Comparison of ENCODE assay signal across 1 cellular context in the genomic region with DNA sequence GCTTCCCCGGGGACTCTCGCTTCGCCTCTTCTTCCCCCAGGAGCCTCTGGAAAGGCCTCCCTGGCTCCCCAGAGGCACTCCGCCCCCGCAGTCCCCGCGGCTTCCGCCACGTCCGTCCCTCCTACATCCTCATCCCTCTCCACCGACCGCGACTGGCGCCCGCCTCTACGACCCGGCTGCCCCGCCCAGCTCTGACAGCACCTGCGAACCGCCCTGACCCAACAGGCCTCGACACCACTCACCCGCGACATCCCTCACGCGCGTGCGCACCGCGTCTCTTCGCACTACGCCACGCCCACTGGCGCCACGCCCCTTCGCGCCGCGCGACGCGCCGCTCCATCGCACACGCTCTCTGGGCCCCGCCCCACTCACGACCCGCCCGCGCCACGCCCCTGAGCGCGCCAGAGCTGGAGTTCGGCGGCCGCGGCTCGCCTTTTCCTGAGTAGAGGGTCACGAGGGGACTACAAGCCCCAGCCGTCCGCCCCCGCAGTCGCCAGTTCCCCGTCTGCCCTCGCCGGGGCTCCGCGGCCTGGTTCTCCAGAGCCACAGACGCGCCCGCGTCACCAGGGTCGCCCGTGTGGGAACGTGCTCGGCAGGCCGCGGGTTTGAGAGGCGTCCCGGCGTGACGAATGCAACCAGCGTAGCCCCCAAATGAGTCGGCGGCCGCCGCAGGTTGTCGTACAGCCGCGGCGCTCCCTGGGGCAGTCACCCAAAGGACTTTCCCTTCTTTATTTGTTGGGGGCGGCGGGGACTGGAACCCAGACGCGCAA.
TF ChIP-seq lines count a peak whose summit lies in the region.

No MANE protein-coding gene starts in this region.

TF ChIP-seq in HepG2, 621 proteins besides CTCF, POLR2A, EP300 and RAD21 (continued from another document and continues in another):
- TF ChIP-seq, protein P1, sequence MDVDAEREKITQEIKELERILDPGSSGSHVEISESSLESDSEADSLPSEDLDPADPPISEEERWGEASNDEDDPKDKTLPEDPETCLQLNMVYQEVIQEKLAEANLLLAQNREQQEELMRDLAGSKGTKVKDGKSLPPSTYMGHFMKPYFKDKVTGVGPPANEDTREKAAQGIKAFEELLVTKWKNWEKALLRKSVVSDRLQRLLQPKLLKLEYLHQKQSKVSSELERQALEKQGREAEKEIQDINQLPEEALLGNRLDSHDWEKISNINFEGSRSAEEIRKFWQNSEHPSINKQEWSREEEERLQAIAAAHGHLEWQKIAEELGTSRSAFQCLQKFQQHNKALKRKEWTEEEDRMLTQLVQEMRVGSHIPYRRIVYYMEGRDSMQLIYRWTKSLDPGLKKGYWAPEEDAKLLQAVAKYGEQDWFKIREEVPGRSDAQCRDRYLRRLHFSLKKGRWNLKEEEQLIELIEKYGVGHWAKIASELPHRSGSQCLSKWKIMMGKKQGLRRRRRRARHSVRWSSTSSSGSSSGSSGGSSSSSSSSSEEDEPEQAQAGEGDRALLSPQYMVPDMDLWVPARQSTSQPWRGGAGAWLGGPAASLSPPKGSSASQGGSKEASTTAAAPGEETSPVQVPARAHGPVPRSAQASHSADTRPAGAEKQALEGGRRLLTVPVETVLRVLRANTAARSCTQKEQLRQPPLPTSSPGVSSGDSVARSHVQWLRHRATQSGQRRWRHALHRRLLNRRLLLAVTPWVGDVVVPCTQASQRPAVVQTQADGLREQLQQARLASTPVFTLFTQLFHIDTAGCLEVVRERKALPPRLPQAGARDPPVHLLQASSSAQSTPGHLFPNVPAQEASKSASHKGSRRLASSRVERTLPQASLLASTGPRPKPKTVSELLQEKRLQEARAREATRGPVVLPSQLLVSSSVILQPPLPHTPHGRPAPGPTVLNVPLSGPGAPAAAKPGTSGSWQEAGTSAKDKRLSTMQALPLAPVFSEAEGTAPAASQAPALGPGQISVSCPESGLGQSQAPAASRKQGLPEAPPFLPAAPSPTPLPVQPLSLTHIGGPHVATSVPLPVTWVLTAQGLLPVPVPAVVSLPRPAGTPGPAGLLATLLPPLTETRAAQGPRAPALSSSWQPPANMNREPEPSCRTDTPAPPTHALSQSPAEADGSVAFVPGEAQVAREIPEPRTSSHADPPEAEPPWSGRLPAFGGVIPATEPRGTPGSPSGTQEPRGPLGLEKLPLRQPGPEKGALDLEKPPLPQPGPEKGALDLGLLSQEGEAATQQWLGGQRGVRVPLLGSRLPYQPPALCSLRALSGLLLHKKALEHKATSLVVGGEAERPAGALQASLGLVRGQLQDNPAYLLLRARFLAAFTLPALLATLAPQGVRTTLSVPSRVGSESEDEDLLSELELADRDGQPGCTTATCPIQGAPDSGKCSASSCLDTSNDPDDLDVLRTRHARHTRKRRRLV (CRISPR knock-in tag; IDR thresholded peaks at IDR 0.05): peak; percentile 94
- TF ChIP-seq ZNF510 (CRISPR knock-in tag; IDR thresholded peaks at IDR 0.05; ENCODE audit: low read depth) (peak; percentile 62; the same call in 1 of the 2 replicates), KAT7 (CRISPR knock-in tag; IDR thresholded peaks at IDR 0.05; ENCODE audit: borderline replicate concordance) (peak; percentile 97; the same call in 1 of the 2 replicates), SAP130 (CRISPR knock-in tag; IDR thresholded peaks at IDR 0.05; ENCODE audit: low read depth) (peak; percentile 87; the same call in 1 of the 2 replicates), ZNF615 (CRISPR knock-in tag; IDR thresholded peaks at IDR 0.05; ENCODE audit: borderline replicate concordance) (no peak), FOXJ3 (CRISPR knock-in tag; IDR thresholded peaks at IDR 0.05; ENCODE audit: borderline replicate concordance) (peak; percentile 64), DR1 (CRISPR knock-in tag; IDR thresholded peaks at IDR 0.05) (peak; percentile 93), ZBTB42 (CRISPR knock-in tag; IDR thresholded peaks at IDR 0.05) (peak; percentile 96), ZNF335 (CRISPR knock-in tag; IDR thresholded peaks at IDR 0.05) (0 out of 2 replicates have a peak, but pooled peaks have one; percentile 67), ZNF282 (IDR thresholded peaks at IDR 0.05; ENCODE audit: partially characterized antibody) (no peak), KDM2A (CRISPR knock-in tag; IDR thresholded peaks at IDR 0.05; ENCODE audit: borderline replicate concordance, low read depth) (peak; percentile 90), GFI1 (CRISPR knock-in tag; IDR thresholded peaks at IDR 0.05; ENCODE audit: borderline replicate concordance) (peak; percentile 45; the same call in 1 of the 2 replicates), ZNF468 (CRISPR knock-in tag; IDR thresholded peaks at IDR 0.05) (peak; percentile 62), HMGA1 (CRISPR knock-in tag; conservative IDR thresholded peaks at IDR 0.05) (no peak), ZNF788 (CRISPR knock-in tag; IDR thresholded peaks at IDR 0.05; ENCODE audit: borderline replicate concordance) (peak; percentile 91; the same call in 1 of the 2 replicates), HNRNPH1 (optimal IDR thresholded peaks at IDR 0.05; ENCODE audit: low read depth, low read length) (no peak), KDM5A (IDR thresholded peaks at IDR 0.05; ENCODE audit: borderline replicate concordance, low read length) (no peak), MLLT10 (CRISPR knock-in tag; IDR thresholded peaks at IDR 0.05) (no peak), ZSCAN30 (CRISPR knock-in tag; IDR thresholded peaks at IDR 0.05) (no peak), ZNF768 (CRISPR knock-in tag; IDR thresholded peaks at IDR 0.05) (peak; percentile 56; the same call in 1 of the 2 replicates), FOXK1 (CRISPR knock-in tag; IDR thresholded peaks at IDR 0.05; ENCODE audit: borderline replicate concordance, low read depth) (peak; percentile 36; the same call in 1 of the 2 replicates), ZNF577 (CRISPR knock-in tag; IDR thresholded peaks at IDR 0.05; ENCODE audit: borderline replicate concordance, low read depth) (no peak), ZNF75D (CRISPR knock-in tag; IDR thresholded peaks at IDR 0.05; ENCODE audit: borderline replicate concordance) (no peak)
- TF ChIP-seq, protein P2, sequence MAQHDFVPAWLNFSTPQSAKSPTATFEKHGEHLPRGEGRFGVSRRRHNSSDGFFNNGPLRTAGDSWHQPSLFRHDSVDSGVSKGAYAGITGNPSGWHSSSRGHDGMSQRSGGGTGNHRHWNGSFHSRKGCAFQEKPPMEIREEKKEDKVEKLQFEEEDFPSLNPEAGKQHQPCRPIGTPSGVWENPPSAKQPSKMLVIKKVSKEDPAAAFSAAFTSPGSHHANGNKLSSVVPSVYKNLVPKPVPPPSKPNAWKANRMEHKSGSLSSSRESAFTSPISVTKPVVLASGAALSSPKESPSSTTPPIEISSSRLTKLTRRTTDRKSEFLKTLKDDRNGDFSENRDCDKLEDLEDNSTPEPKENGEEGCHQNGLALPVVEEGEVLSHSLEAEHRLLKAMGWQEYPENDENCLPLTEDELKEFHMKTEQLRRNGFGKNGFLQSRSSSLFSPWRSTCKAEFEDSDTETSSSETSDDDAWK (CRISPR knock-in tag; IDR thresholded peaks at IDR 0.05): no peak
- TF ChIP-seq, protein P3, sequence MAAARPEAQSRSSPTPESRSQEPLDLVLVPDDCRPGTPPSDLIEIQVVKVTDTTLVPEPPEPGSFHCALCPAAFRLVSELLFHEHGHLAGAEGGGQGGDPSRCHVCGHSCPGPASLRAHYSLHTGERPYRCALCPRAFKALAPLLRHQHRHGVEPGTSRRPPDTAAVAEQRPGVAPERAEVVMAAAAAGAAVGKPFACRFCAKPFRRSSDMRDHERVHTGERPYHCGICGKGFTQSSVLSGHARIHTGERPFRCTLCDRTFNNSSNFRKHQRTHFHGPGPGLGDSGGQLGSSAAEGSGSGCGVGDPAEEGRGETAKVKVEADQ (CRISPR knock-in tag; IDR thresholded peaks at IDR 0.05; ENCODE audit: borderline replicate concordance): peak; percentile 87
- TF ChIP-seq, protein P4, sequence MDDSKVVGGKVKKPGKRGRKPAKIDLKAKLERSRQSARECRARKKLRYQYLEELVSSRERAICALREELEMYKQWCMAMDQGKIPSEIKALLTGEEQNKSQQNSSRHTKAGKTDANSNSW (CRISPR knock-in tag; IDR thresholded peaks at IDR 0.05; ENCODE audit: borderline replicate concordance): peak; percentile 95
- TF ChIP-seq, protein P5, sequence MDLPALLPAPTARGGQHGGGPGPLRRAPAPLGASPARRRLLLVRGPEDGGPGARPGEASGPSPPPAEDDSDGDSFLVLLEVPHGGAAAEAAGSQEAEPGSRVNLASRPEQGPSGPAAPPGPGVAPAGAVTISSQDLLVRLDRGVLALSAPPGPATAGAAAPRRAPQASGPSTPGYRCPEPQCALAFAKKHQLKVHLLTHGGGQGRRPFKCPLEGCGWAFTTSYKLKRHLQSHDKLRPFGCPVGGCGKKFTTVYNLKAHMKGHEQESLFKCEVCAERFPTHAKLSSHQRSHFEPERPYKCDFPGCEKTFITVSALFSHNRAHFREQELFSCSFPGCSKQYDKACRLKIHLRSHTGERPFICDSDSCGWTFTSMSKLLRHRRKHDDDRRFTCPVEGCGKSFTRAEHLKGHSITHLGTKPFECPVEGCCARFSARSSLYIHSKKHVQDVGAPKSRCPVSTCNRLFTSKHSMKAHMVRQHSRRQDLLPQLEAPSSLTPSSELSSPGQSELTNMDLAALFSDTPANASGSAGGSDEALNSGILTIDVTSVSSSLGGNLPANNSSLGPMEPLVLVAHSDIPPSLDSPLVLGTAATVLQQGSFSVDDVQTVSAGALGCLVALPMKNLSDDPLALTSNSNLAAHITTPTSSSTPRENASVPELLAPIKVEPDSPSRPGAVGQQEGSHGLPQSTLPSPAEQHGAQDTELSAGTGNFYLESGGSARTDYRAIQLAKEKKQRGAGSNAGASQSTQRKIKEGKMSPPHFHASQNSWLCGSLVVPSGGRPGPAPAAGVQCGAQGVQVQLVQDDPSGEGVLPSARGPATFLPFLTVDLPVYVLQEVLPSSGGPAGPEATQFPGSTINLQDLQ (CRISPR knock-in tag; IDR thresholded peaks at IDR 0.05): peak; percentile 86; the same call in 1 of the 2 replicates
- TF ChIP-seq, protein P6, sequence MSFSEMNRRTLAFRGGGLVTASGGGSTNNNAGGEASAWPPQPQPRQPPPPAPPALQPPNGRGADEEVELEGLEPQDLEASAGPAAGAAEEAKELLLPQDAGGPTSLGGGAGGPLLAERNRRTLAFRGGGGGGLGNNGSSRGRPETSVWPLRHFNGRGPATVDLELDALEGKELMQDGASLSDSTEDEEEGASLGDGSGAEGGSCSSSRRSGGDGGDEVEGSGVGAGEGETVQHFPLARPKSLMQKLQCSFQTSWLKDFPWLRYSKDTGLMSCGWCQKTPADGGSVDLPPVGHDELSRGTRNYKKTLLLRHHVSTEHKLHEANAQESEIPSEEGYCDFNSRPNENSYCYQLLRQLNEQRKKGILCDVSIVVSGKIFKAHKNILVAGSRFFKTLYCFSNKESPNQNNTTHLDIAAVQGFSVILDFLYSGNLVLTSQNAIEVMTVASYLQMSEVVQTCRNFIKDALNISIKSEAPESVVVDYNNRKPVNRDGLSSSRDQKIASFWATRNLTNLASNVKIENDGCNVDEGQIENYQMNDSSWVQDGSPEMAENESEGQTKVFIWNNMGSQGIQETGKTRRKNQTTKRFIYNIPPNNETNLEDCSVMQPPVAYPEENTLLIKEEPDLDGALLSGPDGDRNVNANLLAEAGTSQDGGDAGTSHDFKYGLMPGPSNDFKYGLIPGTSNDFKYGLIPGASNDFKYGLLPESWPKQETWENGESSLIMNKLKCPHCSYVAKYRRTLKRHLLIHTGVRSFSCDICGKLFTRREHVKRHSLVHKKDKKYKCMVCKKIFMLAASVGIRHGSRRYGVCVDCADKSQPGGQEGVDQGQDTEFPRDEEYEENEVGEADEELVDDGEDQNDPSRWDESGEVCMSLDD (CRISPR knock-in tag; IDR thresholded peaks at IDR 0.05; ENCODE audit: borderline replicate concordance): peak; percentile 85
- TF ChIP-seq, protein P7, sequence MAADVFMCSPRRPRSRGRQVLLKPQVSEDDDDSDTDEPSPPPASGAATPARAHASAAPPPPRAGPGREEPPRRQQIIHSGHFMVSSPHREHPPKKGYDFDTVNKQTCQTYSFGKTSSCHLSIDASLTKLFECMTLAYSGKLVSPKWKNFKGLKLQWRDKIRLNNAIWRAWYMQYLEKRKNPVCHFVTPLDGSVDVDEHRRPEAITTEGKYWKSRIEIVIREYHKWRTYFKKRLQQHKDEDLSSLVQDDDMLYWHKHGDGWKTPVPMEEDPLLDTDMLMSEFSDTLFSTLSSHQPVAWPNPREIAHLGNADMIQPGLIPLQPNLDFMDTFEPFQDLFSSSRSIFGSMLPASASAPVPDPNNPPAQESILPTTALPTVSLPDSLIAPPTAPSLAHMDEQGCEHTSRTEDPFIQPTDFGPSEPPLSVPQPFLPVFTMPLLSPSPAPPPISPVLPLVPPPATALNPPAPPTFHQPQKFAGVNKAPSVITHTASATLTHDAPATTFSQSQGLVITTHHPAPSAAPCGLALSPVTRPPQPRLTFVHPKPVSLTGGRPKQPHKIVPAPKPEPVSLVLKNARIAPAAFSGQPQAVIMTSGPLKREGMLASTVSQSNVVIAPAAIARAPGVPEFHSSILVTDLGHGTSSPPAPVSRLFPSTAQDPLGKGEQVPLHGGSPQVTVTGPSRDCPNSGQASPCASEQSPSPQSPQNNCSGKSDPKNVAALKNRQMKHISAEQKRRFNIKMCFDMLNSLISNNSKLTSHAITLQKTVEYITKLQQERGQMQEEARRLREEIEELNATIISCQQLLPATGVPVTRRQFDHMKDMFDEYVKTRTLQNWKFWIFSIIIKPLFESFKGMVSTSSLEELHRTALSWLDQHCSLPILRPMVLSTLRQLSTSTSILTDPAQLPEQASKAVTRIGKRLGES (CRISPR knock-in tag; IDR thresholded peaks at IDR 0.05; ENCODE audit: borderline replicate concordance): no peak
- TF ChIP-seq, protein P8, sequence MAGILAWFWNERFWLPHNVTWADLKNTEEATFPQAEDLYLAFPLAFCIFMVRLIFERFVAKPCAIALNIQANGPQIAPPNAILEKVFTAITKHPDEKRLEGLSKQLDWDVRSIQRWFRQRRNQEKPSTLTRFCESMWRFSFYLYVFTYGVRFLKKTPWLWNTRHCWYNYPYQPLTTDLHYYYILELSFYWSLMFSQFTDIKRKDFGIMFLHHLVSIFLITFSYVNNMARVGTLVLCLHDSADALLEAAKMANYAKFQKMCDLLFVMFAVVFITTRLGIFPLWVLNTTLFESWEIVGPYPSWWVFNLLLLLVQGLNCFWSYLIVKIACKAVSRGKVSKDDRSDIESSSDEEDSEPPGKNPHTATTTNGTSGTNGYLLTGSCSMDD (CRISPR knock-in tag; IDR thresholded peaks at IDR 0.05): 0 out of 2 replicates have a peak, but pooled peaks have one; percentile 63
- TF ChIP-seq, protein P9, sequence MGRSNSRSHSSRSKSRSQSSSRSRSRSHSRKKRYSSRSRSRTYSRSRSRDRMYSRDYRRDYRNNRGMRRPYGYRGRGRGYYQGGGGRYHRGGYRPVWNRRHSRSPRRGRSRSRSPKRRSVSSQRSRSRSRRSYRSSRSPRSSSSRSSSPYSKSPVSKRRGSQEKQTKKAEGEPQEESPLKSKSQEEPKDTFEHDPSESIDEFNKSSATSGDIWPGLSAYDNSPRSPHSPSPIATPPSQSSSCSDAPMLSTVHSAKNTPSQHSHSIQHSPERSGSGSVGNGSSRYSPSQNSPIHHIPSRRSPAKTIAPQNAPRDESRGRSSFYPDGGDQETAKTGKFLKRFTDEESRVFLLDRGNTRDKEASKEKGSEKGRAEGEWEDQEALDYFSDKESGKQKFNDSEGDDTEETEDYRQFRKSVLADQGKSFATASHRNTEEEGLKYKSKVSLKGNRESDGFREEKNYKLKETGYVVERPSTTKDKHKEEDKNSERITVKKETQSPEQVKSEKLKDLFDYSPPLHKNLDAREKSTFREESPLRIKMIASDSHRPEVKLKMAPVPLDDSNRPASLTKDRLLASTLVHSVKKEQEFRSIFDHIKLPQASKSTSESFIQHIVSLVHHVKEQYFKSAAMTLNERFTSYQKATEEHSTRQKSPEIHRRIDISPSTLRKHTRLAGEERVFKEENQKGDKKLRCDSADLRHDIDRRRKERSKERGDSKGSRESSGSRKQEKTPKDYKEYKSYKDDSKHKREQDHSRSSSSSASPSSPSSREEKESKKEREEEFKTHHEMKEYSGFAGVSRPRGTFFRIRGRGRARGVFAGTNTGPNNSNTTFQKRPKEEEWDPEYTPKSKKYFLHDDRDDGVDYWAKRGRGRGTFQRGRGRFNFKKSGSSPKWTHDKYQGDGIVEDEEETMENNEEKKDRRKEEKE (IDR thresholded peaks at IDR 0.05): no peak
